Comparison of ENCODE assay signal across 8 cellular contexts in the genomic region with DNA sequence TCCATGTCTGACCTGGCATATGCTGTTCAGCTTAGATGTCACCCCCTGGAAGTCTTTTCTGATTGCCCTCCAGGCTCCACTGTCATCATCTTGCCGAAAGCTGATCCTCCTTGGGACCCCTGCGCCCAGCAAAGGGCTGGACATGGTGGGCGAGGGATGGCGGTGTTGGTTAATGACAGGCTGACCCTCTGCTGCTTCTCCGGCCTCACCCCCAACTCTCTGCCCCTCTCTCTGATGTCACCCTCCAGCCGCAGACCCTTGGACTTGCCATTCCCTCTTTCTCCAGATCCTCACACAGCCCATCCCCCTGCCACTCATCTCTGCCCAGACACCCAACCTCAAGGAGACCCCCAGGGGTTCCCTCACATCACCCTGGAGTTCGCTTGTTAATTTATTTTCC. TPM values are rescaled to one million over a fixed set of nuclear protein-coding genes. Genes with fewer than 3 reads are reported as not detected.
DNase-seq lines count a peak whose midpoint lies in the region; ATAC-seq and TF ChIP-seq lines count a peak whose summit lies in the region.

No MANE protein-coding gene starts in this region.

- 62 to 81% (median 69%) methylated on average over 7 of the region's 7 CpGs for WGBS in psoas muscle, 3 donors

- H3K27ac ChIP-seq in CD4-positive, alpha-beta memory T cell (ENCODE audit: low read depth, low read length) = peak overlapping the region; percentile 75
- H3K27ac ChIP-seq in PC-3 (ENCODE audit: low read length) (peak overlapping the region; percentile 65), psoas muscle (peak overlapping the region; percentile 98)

- POLR2A ChIA-PET in CD4-positive, alpha-beta memory T cell (lab: Charles Lee; ENCODE audit: partially characterized antibody) = interaction anchor here (0.6 to 17.1 kb wide), 7 partner anchors 11 to 179 kb away, joined by 3 to 403 read pairs (median 76); partner anchors contain the start of genes KCNK7, LTBP3 and MALAT1
- POLR2A ChIA-PET in PC-3 (lab: Charles Lee; ENCODE audit: unreplicated experiment) = no interaction called here

- peaks cover 9 to 62% of the 10 kb centered on the region in 2 donors for H3K36me3 Mint-ChIP-seq in CD4-positive, alpha-beta memory T cell
- peaks cover 73% of the 10 kb centered on the region for H3K36me3 Mint-ChIP-seq in effector memory CD8-positive, alpha-beta T cell (ENCODE audit: insufficient read depth)

- peak overlapping the region in 6 of 7 donors; percentile 77 to 97 (median 92) for H3K27ac Mint-ChIP-seq in CD4-positive, alpha-beta memory T cell
- H3K27ac Mint-ChIP-seq in effector memory CD8-positive, alpha-beta T cell = peak overlapping the region; percentile 90 to 98

- no TSS peak for BruUV-seq in PC-3 (replicated peaks; lab: Mats Ljungman, UMichigan)

- H3K4me3 ChIP-seq in CD4-positive, alpha-beta memory T cell (ENCODE audit: low read length in 2 of 2) = no peak overlapping the region
- H3K4me3 ChIP-seq in PC-3 (ENCODE audit: low read length) = peak overlapping the region; percentile 75; the same call in 1 of the 2 replicates
- peak overlapping the region; percentile 99 for H3K4me3 ChIP-seq in psoas muscle

- no peak overlapping the region for H2AFZ ChIP-seq in PC-3 (ENCODE audit: low read length)

- H3K9me2 ChIP-seq in PC-3 (replicated peaks; ENCODE audit: low read length) = no peaks in the 10 kb centered on the region

- ATAC-seq in PC-3 (no peak), psoas muscle (no peak)
- ATAC-seq in effector memory CD8-positive, alpha-beta T cell (replicated peaks) = no peak

- no peaks in the 10 kb centered on the region for H3K9me3 Mint-ChIP-seq in CD4-positive, alpha-beta memory T cell
- H3K9me3 Mint-ChIP-seq in effector memory CD8-positive, alpha-beta T cell = no peaks in the 10 kb centered on the region

- CTCF ChIA-PET in CD4-positive, alpha-beta memory T cell (lab: Charles Lee; ENCODE audit: partially characterized antibody) = interaction anchor here (2.0 to 5.1 kb wide), 5 partner anchors 10 to 53 kb away, joined by 6 to 50 read pairs (median 35); partner anchors contain the start of gene SCYL1
- CTCF ChIA-PET in PC-3 (lab: Charles Lee) = no interaction called here

- peaks cover 4% of the 10 kb centered on the region for H3F3A ChIP-seq in PC-3 (ENCODE audit: low read length, unreplicated experiment)

- intact Hi-C loops in CD4-positive, alpha-beta memory T cell (cut with micrococcal nuclease) = no loop called here
- intact Hi-C loops in PC-3 (cut with micrococcal nuclease) = no loop called here
- intact Hi-C loops in psoas muscle (cut with DNase I) = no loop called here

- peaks cover 34% of the 10 kb centered on the region for H3K36me3 ChIP-seq in CD4-positive, alpha-beta memory T cell (ENCODE audit: insufficient read depth, low read length)
- H3K36me3 ChIP-seq in PC-3 (ENCODE audit: low read depth, low read length) = peaks cover 3% of the 10 kb centered on the region; the same call in 1 of the 2 replicates
- peaks cover 6 to 53% of the 10 kb centered on the region in 2 donors for H3K36me3 ChIP-seq in psoas muscle (ENCODE audit: insufficient read depth in 1 of 2, low read depth in 1 of 2)

- TF ChIP-seq CTCF in PC-3 (conservative IDR thresholded peaks at IDR 0.05; ENCODE audit: low read depth, low read length) (no peak), psoas muscle (IDR thresholded peaks at IDR 0.05) (no peak)

- H4K20me1 ChIP-seq in PC-3 (ENCODE audit: low read length) = peaks cover 5% of the 10 kb centered on the region

- no peaks in the 10 kb centered on the region for H3K27me3 Mint-ChIP-seq in CD4-positive, alpha-beta memory T cell
- H3K27me3 Mint-ChIP-seq in effector memory CD8-positive, alpha-beta T cell = no peaks in the 10 kb centered on the region

- peaks cover 24% of the 10 kb centered on the region for H3K79me2 ChIP-seq in PC-3 (ENCODE audit: low read length)

- H3K27me3 ChIP-seq in CD4-positive, alpha-beta memory T cell (ENCODE audit: insufficient read depth, low read length) = no peaks in the 10 kb centered on the region
- H3K27me3 ChIP-seq in PC-3 (ENCODE audit: low read length) (no peaks in the 10 kb centered on the region), psoas muscle (ENCODE audit: insufficient read depth in 3 of 3, low read length in 2 of 3) (no peaks in the 10 kb centered on the region)

- no peaks in the 10 kb centered on the region for H3K9me3 ChIP-seq in CD4-positive, alpha-beta memory T cell (ENCODE audit: control insufficient read depth in 1 of 2, low read length in 2 of 2)
- no peaks in the 10 kb centered on the region for H3K9me3 ChIP-seq in PC-3 (ENCODE audit: low read length)
- no peaks in the 10 kb centered on the region for H3K9me3 ChIP-seq in psoas muscle

- no peak for DNase-seq in CD4-positive, alpha-beta memory T cell
- DNase-seq in PC-3 (no peak), psoas muscle (no peak), COLO829 (ENCODE audit: low spot score) (no peak), DMS 273 treated with DMSO at 0.1 percent for 48 hours (lab: John Stamatoyannopoulos, UW) (no peak), RKO (ENCODE audit: low spot score) (no peak), NCI-H187 treated with DMSO at 0.1 percent for 48 hours (lab: John Stamatoyannopoulos, UW) (no peak)
- no peak for DNase-seq in effector memory CD8-positive, alpha-beta T cell

- H3K9ac ChIP-seq in PC-3 (ENCODE audit: low read length) = peak overlapping the region; percentile 76; the same call in 1 of the 2 replicates

- H3K4me3 Mint-ChIP-seq in CD4-positive, alpha-beta memory T cell = peak overlapping the region in 7 of 8 donors; percentile 64 to 88 (median 76)
- peak overlapping the region; percentile 86 to 87 for H3K4me3 Mint-ChIP-seq in effector memory CD8-positive, alpha-beta T cell

- peaks cover 49% of the 10 kb centered on the region for H3K4me1 ChIP-seq in CD4-positive, alpha-beta memory T cell (ENCODE audit: insufficient read depth, low read length)
- H3K4me1 ChIP-seq in PC-3 (ENCODE audit: insufficient read depth, low read length) (peaks cover 40% of the 10 kb centered on the region), psoas muscle (peaks cover 61% of the 10 kb centered on the region)

- H3K4me1 Mint-ChIP-seq in CD4-positive, alpha-beta memory T cell = peaks cover 12 to 63% (median 38%) of the 10 kb centered on the region in 4 donors
- H3K4me1 Mint-ChIP-seq in effector memory CD8-positive, alpha-beta T cell (ENCODE audit: low read depth in 2 of 2) = peaks cover 51 to 55% of the 10 kb centered on the region in 2 donors

- peak overlapping the region; percentile 91 for H3K4me2 ChIP-seq in PC-3 (ENCODE audit: low read length)

RNA-seq across cellular contexts. Expression of gene EHBP1L1, which starts 2.3 kb away (rescaled TPM):
- 100 to 1,000 TPM; 151 to 154 TPM for total RNA-seq in CD4-positive, alpha-beta memory T cell
- polyA plus RNA-seq in CD4-positive, alpha-beta memory T cell = 10 to 100 TPM in 1 of 2 donors, 1 to 10 TPM in 1; 8.9 to 25.2 TPM
- total RNA-seq in PC-3 (2014; rRNA removed) (126 and 200 TPM in 2 replicates), psoas muscle (100 to 1,000 TPM; 208 to 345 (median 282) TPM)
- polyA plus RNA-seq in psoas muscle = 100 to 1,000 TPM; 114 to 177 (median 170) TPM

RNA-seq across cellular contexts. Expression of gene FAM89B, which starts 5.8 kb away (rescaled TPM):
- total RNA-seq in CD4-positive, alpha-beta memory T cell = 10 to 100 TPM; 68.9 to 71.4 TPM
- polyA plus RNA-seq in CD4-positive, alpha-beta memory T cell = 100 to 1,000 TPM; 130 to 164 TPM
- total RNA-seq in PC-3 (2014; rRNA removed) (76.3 and 87.7 TPM in 2 replicates), psoas muscle (100 to 1,000 TPM in 1 of 4 donors, 10 to 100 TPM in 3; 59.0 to 110 (median 66.9) TPM)
- polyA plus RNA-seq in psoas muscle = 100 to 1,000 TPM in 1 of 3 donors, 10 to 100 TPM in 2; 66.9 to 112 (median 67.4) TPM

RNA-seq across cellular contexts. Expression of gene ZNRD2, which starts 7.9 kb away (rescaled TPM):
- total RNA-seq in CD4-positive, alpha-beta memory T cell = 10 to 100 TPM; 24.6 to 27.5 TPM
- 10 to 100 TPM; 70.1 to 74.9 TPM for polyA plus RNA-seq in CD4-positive, alpha-beta memory T cell
- total RNA-seq in PC-3 (2014; rRNA removed) = 126 and 206 TPM in 2 replicates
- total RNA-seq in psoas muscle = 10 to 100 TPM; 31.6 to 43.5 (median 38.0) TPM
- 100 to 1,000 TPM in 1 of 3 donors, 10 to 100 TPM in 2; 58.8 to 118 (median 94.2) TPM for polyA plus RNA-seq in psoas muscle

RNA-seq across cellular contexts. Expression of gene KCNK7, which starts 17.5 kb away (rescaled TPM):
- total RNA-seq in CD4-positive, alpha-beta memory T cell = 1 to 10 TPM; 1.6 to 2.7 TPM
- polyA plus RNA-seq in CD4-positive, alpha-beta memory T cell = 1 to 10 TPM in 1 of 2 donors, not detected in 1; 1.2 TPM
- total RNA-seq in PC-3 (2014; rRNA removed) (0.58 and 0.69 TPM in 2 replicates), psoas muscle (under 1 TPM in 3 of 4 donors, not detected in 1; 0.19 to 0.56 (median 0.27) TPM)
- polyA plus RNA-seq in psoas muscle = 1 to 10 TPM in 1 of 3 donors, under 1 TPM in 2; 0.22 to 1.4 (median 0.99) TPM

RNA-seq across cellular contexts. Expression of gene LTBP3, which starts 20.0 kb away (rescaled TPM):
- 100 to 1,000 TPM; 201 to 211 TPM for total RNA-seq in CD4-positive, alpha-beta memory T cell
- polyA plus RNA-seq in CD4-positive, alpha-beta memory T cell = 10 to 100 TPM in 1 of 2 donors, 1 to 10 TPM in 1; 9.0 to 23.6 TPM
- total RNA-seq in PC-3 (2014; rRNA removed) (197 and 233 TPM in 2 replicates), psoas muscle (10 to 100 TPM; 27.9 to 82.3 (median 51.4) TPM)
- polyA plus RNA-seq in psoas muscle = 10 to 100 TPM; 12.7 to 19.2 (median 17.2) TPM

Comparison
In these comparisons a context has a peak if more than half of its experiments do, and no peak if none do; other contexts are left out.
1. H3K4me3 ChIP-seq: peak in PC-3 (single experiment) and psoas muscle (single experiment); none in CD4-positive, alpha-beta memory T cell (0 of 2).
2. Peak in every context shown above with its lines, with median percentiles within 50 percentile points of each other: H3K27ac ChIP-seq.